In genomic region chr20:5657190-5657872, GRCh38 we compare ENCODE assay signal across 8 cellular contexts. TPM values are rescaled to one million over a fixed set of nuclear protein-coding genes. Genes with fewer than 3 reads are reported as not detected.
DNase-seq lines count a peak whose midpoint lies in the region; ATAC-seq and TF ChIP-seq lines count a peak whose summit lies in the region.

No MANE protein-coding gene starts in this region.

- no peak for TF ChIP-seq POLR2A in GM18505 (IDR thresholded peaks at IDR 0.05; ENCODE audit: borderline replicate concordance, extremely low read depth, insufficient read depth, insufficient read length)

- CTCF ChIA-PET in A673 (lab: Charles Lee): no interaction called here

- intact Hi-C loops in A673 (cut with micrococcal nuclease; ENCODE audit: unreplicated experiment): no loop called here

- H3K4me3 Mint-ChIP-seq in osteocyte (ENCODE audit: unreplicated experiment): no peak overlapping the region

- H3K36me3 Mint-ChIP-seq in osteocyte (ENCODE audit: unreplicated experiment): no peaks in the 10 kb centered on the region

- POLR2A ChIA-PET in A673 (lab: Charles Lee; ENCODE audit: low non-redundant PET): no interaction called here

- ATAC-seq in HG02610 (IDR thresholded peaks at IDR 0.05; ENCODE audit: unreplicated experiment) (no peak), GM19455 (IDR thresholded peaks at IDR 0.05; ENCODE audit: unreplicated experiment) (no peak), GM18505 (IDR thresholded peaks at IDR 0.05; ENCODE audit: unreplicated experiment) (no peak)

- H3K9me3 Mint-ChIP-seq in osteocyte (ENCODE audit: unreplicated experiment): no peaks in the 10 kb centered on the region

- no peaks in the 10 kb centered on the region for H3K9me3 ChIP-seq in A673 (ENCODE audit: low read depth, low read length, poor library complexity, severe bottlenecking)

- H3K4me3 ChIP-seq in A673 (ENCODE audit: low read depth, low read length, poor library complexity, severe bottlenecking): no peak overlapping the region

- no peaks in the 10 kb centered on the region for H3K27me3 ChIP-seq in A673 (replicated peaks; ENCODE audit: insufficient read depth, low read depth, low read length, poor library complexity)

- no TSS peak for BruUV-seq in A673 (replicated peaks; lab: Mats Ljungman, UMichigan)

- peaks cover 6% of the 10 kb centered on the region for H3K4me1 ChIP-seq in A673 (ENCODE audit: insufficient read depth, low read length, poor library complexity, severe bottlenecking)

- peaks cover 18% of the 10 kb centered on the region for H3K4me1 Mint-ChIP-seq in osteocyte (ENCODE audit: unreplicated experiment)

- peaks cover 5% of the 10 kb centered on the region for H3K27me3 Mint-ChIP-seq in osteocyte (ENCODE audit: unreplicated experiment)

- no peaks in the 10 kb centered on the region for H3K36me3 ChIP-seq in A673 (ENCODE audit: insufficient read depth, low read length, poor library complexity, severe bottlenecking)

- no peak overlapping the region for H3K27ac ChIP-seq in A673 (ENCODE audit: low read depth, low read length, poor library complexity, severe bottlenecking)

- peak overlapping the region; percentile 61 for H3K27ac Mint-ChIP-seq in osteocyte (ENCODE audit: unreplicated experiment)

- TF ChIP-seq CTCF in osteocyte (IDR thresholded peaks at IDR 0.05) (no peak), A673 (conservative IDR thresholded peaks at IDR 0.05; ENCODE audit: low read depth, low read length) (no peak)

- peak; percentile 87 for DNase-seq in COLO829 (ENCODE audit: low spot score)
- peak; percentile 100 for DNase-seq in RPMI7951 (ENCODE audit: low read depth)
- DNase-seq in fibroblast of peridontal ligament (ENCODE audit: extremely low read depth): peak; percentile 98
- DNase-seq in osteocyte (ENCODE audit: extremely low spot score, unreplicated experiment): no peak
- DNase-seq in A673 (ENCODE audit: low spot score): no peak

RNA-seq across cellular contexts. Expression of gene GPCPD1, which starts 46.5 kb away (rescaled TPM):
- 13.7 and 18.1 TPM in 2 replicates for total RNA-seq in RPMI7951 (2014; rRNA removed; shearing (Covaris generic))
- total RNA-seq in osteocyte (27.5 and 29.6 TPM in 2 replicates), A673 (2021) (11.6 and 12.2 TPM in 2 replicates)

Comparison
In these comparisons a context has a peak if more than half of its experiments do, and no peak if none do; other contexts are left out.
1. DNase-seq: peak in COLO829 (single experiment), RPMI7951 (single experiment) and fibroblast of peridontal ligament (single experiment); none in osteocyte (single experiment) and A673 (single experiment).